Comparison of ENCODE assay signal across 22 cellular contexts in the genomic region with DNA sequence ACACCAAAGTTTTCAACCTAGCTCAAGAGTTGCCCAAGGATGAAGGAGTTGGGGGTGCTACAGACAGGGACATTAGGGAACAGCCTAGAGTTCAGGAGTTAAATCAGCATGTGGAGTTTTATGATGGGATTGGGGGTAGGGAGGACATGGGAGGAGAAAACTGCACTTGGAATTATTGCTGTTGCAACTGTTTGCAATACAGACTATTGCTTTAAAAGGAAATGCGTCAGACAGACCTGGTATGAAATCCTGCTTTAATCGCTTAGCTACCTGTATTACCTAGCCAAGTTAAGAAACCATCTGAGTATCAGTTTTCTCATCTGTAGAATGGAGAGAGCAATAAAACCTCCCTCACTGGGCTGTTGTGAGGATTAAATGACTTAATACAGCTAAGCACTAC. TPM values are rescaled to one million over a fixed set of nuclear protein-coding genes. Genes with fewer than 3 reads are reported as not detected.
DNase-seq lines count a peak whose midpoint lies in the region; ATAC-seq and TF ChIP-seq lines count a peak whose summit lies in the region.
"Had no signal": no experiment of that assay in that cellular context is flagged by ENCODE, and none has a peak within 500 bp of the region (broad histone marks: within the 10 kb centered on the region; RNA-seq: fewer than 3 reads in every experiment).

No MANE protein-coding gene starts in this region.

- intact Hi-C loops in natural killer cell (cut with micrococcal nuclease) = no loop called here

- POLR2A ChIA-PET in T-cell (lab: Charles Lee) = interaction anchor here (0.6 to 0.9 kb wide), 3 partner anchors 78 to 112 kb away, joined by 3 read pairs; no protein-coding TSS in a partner anchor

- no peaks in the 10 kb centered on the region for H3K9me3 Mint-ChIP-seq in activated T-cell treated with anti-CD3 and anti-CD28 coated beads, Interleukin-2, amount 50 U/mL, for 24 hours
- H3K9me3 Mint-ChIP-seq in activated T-cell treated with anti-CD3 and anti-CD28 coated beads, Interleukin-2, amount 50 U/mL, for 4 hours = no peaks in the 10 kb centered on the region
- H3K9me3 Mint-ChIP-seq in T-cell = no peaks in the 10 kb centered on the region
- no peaks in the 10 kb centered on the region for H3K9me3 Mint-ChIP-seq in effector memory CD8-positive, alpha-beta T cell
- no peaks in the 10 kb centered on the region for H3K9me3 Mint-ChIP-seq in natural killer cell
- H3K9me3 Mint-ChIP-seq: activated CD4-positive, alpha-beta T cell treated with anti-CD3 and anti-CD28 coated beads, Interleukin-2, amount 10 ng/mL, durations not matched to agents 7 days and 5 days; endodermal cell; nephron progenitor cell had no signal

- H3K9me3 ChIP-seq in osteoblast (ENCODE audit: low read depth, low read length) = no peaks in the 10 kb centered on the region

- H3K27me3 Mint-ChIP-seq in activated T-cell treated with anti-CD3 and anti-CD28 coated beads, Interleukin-2, amount 50 U/mL, for 24 hours = no peaks in the 10 kb centered on the region
- no peaks in the 10 kb centered on the region for H3K27me3 Mint-ChIP-seq in activated T-cell treated with anti-CD3 and anti-CD28 coated beads, Interleukin-2, amount 50 U/mL, for 4 hours (ENCODE audit: low read depth)
- H3K27me3 Mint-ChIP-seq in T-cell (no peaks in the 10 kb centered on the region), natural killer cell (ENCODE audit: low read depth in 2 of 2) (no peaks in the 10 kb centered on the region)
- H3K27me3 Mint-ChIP-seq in effector memory CD8-positive, alpha-beta T cell = no peaks in the 10 kb centered on the region
- H3K27me3 Mint-ChIP-seq: activated CD4-positive, alpha-beta T cell treated with anti-CD3 and anti-CD28 coated beads, Interleukin-2, amount 10 ng/mL, durations not matched to agents 7 days and 5 days had no signal

- peak overlapping the region; percentile 44 for H3K4me2 ChIP-seq in osteoblast (ENCODE audit: insufficient read depth, low read length)

- H3K27ac ChIP-seq in osteoblast (ENCODE audit: low read depth, low read length) = no peak overlapping the region
- H3K27ac ChIP-seq: VCaP had no signal

- H3K4me3 Mint-ChIP-seq in activated T-cell treated with anti-CD3 and anti-CD28 coated beads, Interleukin-2, amount 50 U/mL, for 24 hours = no peak overlapping the region
- no peak overlapping the region for H3K4me3 Mint-ChIP-seq in activated T-cell treated with anti-CD3 and anti-CD28 coated beads, Interleukin-2, amount 50 U/mL, for 4 hours
- H3K4me3 Mint-ChIP-seq in T-cell = no peak overlapping the region
- no peak overlapping the region for H3K4me3 Mint-ChIP-seq in effector memory CD8-positive, alpha-beta T cell
- no peak overlapping the region for H3K4me3 Mint-ChIP-seq in natural killer cell
- H3K4me3 Mint-ChIP-seq: activated CD4-positive, alpha-beta T cell treated with anti-CD3 and anti-CD28 coated beads, Interleukin-2, amount 10 ng/mL, durations not matched to agents 7 days and 5 days; endodermal cell; nephron progenitor cell had no signal

- H3K4me1 Mint-ChIP-seq in activated T-cell treated with anti-CD3 and anti-CD28 coated beads, Interleukin-2, amount 50 U/mL, for 24 hours (ENCODE audit: low read depth) = peaks cover 34% of the 10 kb centered on the region
- peaks cover 9% of the 10 kb centered on the region for H3K4me1 Mint-ChIP-seq in activated T-cell treated with anti-CD3 and anti-CD28 coated beads, Interleukin-2, amount 50 U/mL, for 4 hours (ENCODE audit: low read depth)
- H3K4me1 Mint-ChIP-seq in T-cell (peaks cover 14 to 22% (median 21%) of the 10 kb centered on the region in 3 donors), natural killer cell (peaks cover 19 to 27% of the 10 kb centered on the region in 2 donors)
- H3K4me1 Mint-ChIP-seq in effector memory CD8-positive, alpha-beta T cell (ENCODE audit: low read depth in 2 of 2) = peaks cover 12 to 24% of the 10 kb centered on the region in 2 donors

- TF ChIP-seq CTCF in osteoblast (IDR thresholded peaks at IDR 0.05; ENCODE audit: extremely low read depth, low read depth, low read length) = no peak
- TF ChIP-seq CTCF in natural killer cell (IDR thresholded peaks at IDR 0.05) = no peak

- H4K20me1 ChIP-seq in osteoblast (ENCODE audit: insufficient read depth, low read length) = no peaks in the 10 kb centered on the region

- no peaks in the 10 kb centered on the region for H3K79me2 ChIP-seq in osteoblast (ENCODE audit: insufficient read depth, low read length)

- H3K4me1 ChIP-seq in osteoblast (ENCODE audit: insufficient read depth, low read length) = peaks cover 18% of the 10 kb centered on the region

- DNase-seq in activated T-cell treated with anti-CD3 and anti-CD28 coated beads, Interleukin-2, amount 50 U/mL, for 24 hours = no peak
- DNase-seq in activated T-cell treated with anti-CD3 and anti-CD28 coated beads, Interleukin-2, amount 50 U/mL, for 4 hours = no peak
- no peak for DNase-seq in T-cell
- no peak for DNase-seq in effector memory CD8-positive, alpha-beta T cell
- DNase-seq in osteoblast (ENCODE audit: insufficient read length, low spot score, missing footprints) = peak; percentile 62
- no peak for DNase-seq in natural killer cell
- DNase-seq in NCI-H1417 (lab: John Stamatoyannopoulos, UW) = no peak
- DNase-seq: activated CD4-positive, alpha-beta T cell treated with anti-CD3 and anti-CD28 coated beads, Interleukin-2, amount 10 ng/mL, durations not matched to agents 7 days and 5 days; activated naive CD4-positive, alpha-beta T cell; endodermal cell; glutamatergic neuron; GOT3; NCI-H2081 treated with DMSO at 0.1 percent for 48 hours; NCI-H524; nephron progenitor cell; NK-92 treated with Interleukin-12 subunit alpha and Interleukin-12 subunit beta, amount 100 ng/mL, for 24 hours had no signal

- peaks cover 5% of the 10 kb centered on the region for H3K27me3 ChIP-seq in osteoblast (ENCODE audit: insufficient read depth, low read length)

- CTCF ChIA-PET in T-cell (lab: Charles Lee) = no interaction called here

- no peak for ATAC-seq in activated T-cell treated with anti-CD3 and anti-CD28 coated beads, Interleukin-2, amount 50 U/mL, for 4 hours
- ATAC-seq in T-cell (replicated peaks in 1 of 4) (no peak), natural killer cell (no peak), GM21529 (IDR thresholded peaks at IDR 0.05; ENCODE audit: unreplicated experiment) (no peak)
- ATAC-seq in effector memory CD8-positive, alpha-beta T cell (replicated peaks) = no peak

- H3K4me3 ChIP-seq in osteoblast (ENCODE audit: insufficient read depth, low read length) = no peak overlapping the region

- H3K36me3 Mint-ChIP-seq in activated T-cell treated with anti-CD3 and anti-CD28 coated beads, Interleukin-2, amount 50 U/mL, for 24 hours (ENCODE audit: low read depth) = peaks cover 92% of the 10 kb centered on the region
- peaks cover 56% of the 10 kb centered on the region for H3K36me3 Mint-ChIP-seq in activated T-cell treated with anti-CD3 and anti-CD28 coated beads, Interleukin-2, amount 50 U/mL, for 4 hours (ENCODE audit: insufficient read depth)
- H3K36me3 Mint-ChIP-seq in T-cell = peaks cover 80% of the 10 kb centered on the region
- H3K36me3 Mint-ChIP-seq in effector memory CD8-positive, alpha-beta T cell (ENCODE audit: insufficient read depth) = peaks cover 95% of the 10 kb centered on the region
- H3K36me3 Mint-ChIP-seq in natural killer cell = peaks cover 46% of the 10 kb centered on the region

- no peak overlapping the region for H2AFZ ChIP-seq in osteoblast (ENCODE audit: low read length)

- H3K27ac Mint-ChIP-seq in activated T-cell treated with anti-CD3 and anti-CD28 coated beads, Interleukin-2, amount 50 U/mL, for 24 hours = peak overlapping the region; percentile 77
- peak overlapping the region; percentile 25 to 80 for H3K27ac Mint-ChIP-seq in T-cell
- H3K27ac Mint-ChIP-seq in effector memory CD8-positive, alpha-beta T cell = peak overlapping the region; percentile 10 to 53
- H3K27ac Mint-ChIP-seq in natural killer cell = no peak overlapping the region
- H3K27ac Mint-ChIP-seq: activated CD4-positive, alpha-beta T cell treated with anti-CD3 and anti-CD28 coated beads, Interleukin-2, amount 10 ng/mL, durations not matched to agents 7 days and 5 days; endodermal cell; nephron progenitor cell had no signal

- no peaks in the 10 kb centered on the region for H3K36me3 ChIP-seq in osteoblast (ENCODE audit: insufficient read depth, low read length)

RNA-seq across cellular contexts. Expression of gene TMA7B, which starts 6.3 kb away (rescaled TPM):
- under 1 TPM; 0.61 to 0.92 (median 0.76) TPM for total RNA-seq in activated T-cell treated with anti-CD3 and anti-CD28 coated beads, Interleukin-2, amount 50 U/mL, for 4 hours
- total RNA-seq in T-cell (10 to 100 TPM in 2 of 5 donors, 1 to 10 TPM in 3; 7.8 to 18.9 (median 9.0) TPM), osteoblast (not detected in 2 replicates), natural killer cell (1 to 10 TPM; 2.6 to 8.7 (median 6.7) TPM)
- total RNA-seq: A673, Daoy, endodermal cell, fibroblast of lung, subcutaneous adipose tissue had no signal

RNA-seq across cellular contexts. Expression of gene FAM83F, which starts 28.2 kb away (rescaled TPM):
- 1 to 10 TPM; 1.4 to 2.1 (median 2.0) TPM for total RNA-seq in activated T-cell treated with anti-CD3 and anti-CD28 coated beads, Interleukin-2, amount 50 U/mL, for 4 hours
- total RNA-seq in T-cell = 1 to 10 TPM in 2 of 5 donors, under 1 TPM in 3; 0.26 to 4.9 (median 0.79) TPM
- not detected in 2 replicates for total RNA-seq in osteoblast
- 1 to 10 TPM in 2 of 3 donors, not detected in 1; 1.0 to 7.5 TPM for total RNA-seq in natural killer cell
- total RNA-seq: A673, fibroblast of lung had no signal

Comparison
In these comparisons a context has a peak if more than half of its experiments do, and no peak if none do; other contexts are left out.
1. H3K27ac Mint-ChIP-seq: peak in activated T-cell treated with anti-CD3 and anti-CD28 coated beads, Interleukin-2, amount 50 U/mL, for 24 hours (single experiment), T-cell (2 of 2) and effector memory CD8-positive, alpha-beta T cell (2 of 2); none in natural killer cell (0 of 2).